In genomic region chr2:206783718-206784117, GRCh38 we compare ENCODE assay signal across 9 cellular contexts. TPM values are rescaled to one million over a fixed set of nuclear protein-coding genes. Genes with fewer than 3 reads are reported as not detected.
DNase-seq lines count a peak whose midpoint lies in the region; ATAC-seq and TF ChIP-seq lines count a peak whose summit lies in the region.
"Had no signal": no experiment of that assay in that cellular context is flagged by ENCODE, and none has a peak within 500 bp of the region (broad histone marks: within the 10 kb centered on the region; RNA-seq: fewer than 3 reads in every experiment).

No MANE protein-coding gene starts in this region.

- H3K4me3 ChIP-seq in parathyroid adenoma (ENCODE audit: low read depth, low read length) = no peak overlapping the region
- H3K4me3 ChIP-seq: BLaER1 treated with 17β-estradiol and CSF1 and Interleukin-3, amounts not matched to agents 10 nM and 100 nM had no signal

- peak; percentile 39 for DNase-seq in NCI-H2227 (lab: John Stamatoyannopoulos, UW; ENCODE audit: unreplicated experiment)
- no peak for DNase-seq in NCI-H2227 treated with DMSO at 0.1 percent for 48 hours (lab: John Stamatoyannopoulos, UW)
- peak; percentile 33 for DNase-seq in LHCN-M2 (ENCODE audit: low read depth)
- peak; percentile 23 for DNase-seq in dermis blood vessel endothelial cell
- DNase-seq in activated T-cell treated with anti-CD3 and anti-CD28 coated beads for 4 hours = no peak

- peak; percentile 25 for TF ChIP-seq CTCF in parathyroid adenoma (IDR thresholded peaks at IDR 0.05)

- no peak overlapping the region for H3K9ac ChIP-seq in parathyroid adenoma
- H3K9ac ChIP-seq: BLaER1 treated with 17β-estradiol and CSF1 and Interleukin-3, amounts not matched to agents 10 nM and 100 nM had no signal

- H3K9me3 ChIP-seq in parathyroid adenoma (ENCODE audit: control insufficient read depth, low read length) = no peaks in the 10 kb centered on the region

- no peak overlapping the region for H3K27ac ChIP-seq in parathyroid adenoma
- H3K27ac ChIP-seq: BLaER1 treated with 17β-estradiol and CSF1 and Interleukin-3, amounts not matched to agents 10 nM and 100 nM had no signal

- H3K79me2 ChIP-seq in parathyroid adenoma = peaks cover 12% of the 10 kb centered on the region

- no peaks in the 10 kb centered on the region for H3K36me3 ChIP-seq in parathyroid adenoma (ENCODE audit: control insufficient read depth, insufficient read depth, low read length)

- H3K27me3 ChIP-seq in parathyroid adenoma (ENCODE audit: control insufficient read depth, insufficient read depth, low read length) = no peaks in the 10 kb centered on the region
- H3K27me3 ChIP-seq: BLaER1 treated with 17β-estradiol and CSF1 and Interleukin-3, amounts not matched to agents 10 nM and 100 nM had no signal

- H2AFZ ChIP-seq in parathyroid adenoma = no peak overlapping the region

- ATAC-seq in HG03196 (IDR thresholded peaks at IDR 0.05; ENCODE audit: unreplicated experiment) (no peak), GM21381 (IDR thresholded peaks at IDR 0.05; ENCODE audit: unreplicated experiment) (no peak)

- no peak overlapping the region for H3K4me2 ChIP-seq in parathyroid adenoma (ENCODE audit: low read length)
- H3K4me2 ChIP-seq: BLaER1 treated with 17β-estradiol and CSF1 and Interleukin-3, amounts not matched to agents 10 nM and 100 nM had no signal

- no peaks in the 10 kb centered on the region for H3K4me1 ChIP-seq in parathyroid adenoma

RNA-seq across cellular contexts. Expression of gene FASTKD2, which starts 18.3 kb away (rescaled TPM):
- total RNA-seq in LHCN-M2 (2014; rRNA removed) (45.6 and 52.5 TPM in 2 replicates), dermis blood vessel endothelial cell (43.1 and 51.3 TPM in 2 replicates)
- polyA plus RNA-seq in LHCN-M2 (2012) = 9.8 TPM

RNA-seq across cellular contexts. Expression of gene MDH1B, which starts 18.6 kb away (rescaled TPM):
- total RNA-seq in LHCN-M2 (2014; rRNA removed) = 0.86 and 2.5 TPM in 2 replicates
- polyA plus RNA-seq in LHCN-M2 (2012) = 0.62 TPM
- total RNA-seq in dermis blood vessel endothelial cell = 0.33 TPM in 1 of 2 replicates, not detected in the other

Comparison
In these comparisons a context has a peak if more than half of its experiments do, and no peak if none do; other contexts are left out.
1. DNase-seq: peak in NCI-H2227 (single experiment), LHCN-M2 (single experiment) and dermis blood vessel endothelial cell (single experiment); none in NCI-H2227 treated with DMSO at 0.1 percent for 48 hours (single experiment) and activated T-cell treated with anti-CD3 and anti-CD28 coated beads for 4 hours (single experiment).